Comparison of ENCODE assay signal across 1 cellular context in the genomic region with DNA sequence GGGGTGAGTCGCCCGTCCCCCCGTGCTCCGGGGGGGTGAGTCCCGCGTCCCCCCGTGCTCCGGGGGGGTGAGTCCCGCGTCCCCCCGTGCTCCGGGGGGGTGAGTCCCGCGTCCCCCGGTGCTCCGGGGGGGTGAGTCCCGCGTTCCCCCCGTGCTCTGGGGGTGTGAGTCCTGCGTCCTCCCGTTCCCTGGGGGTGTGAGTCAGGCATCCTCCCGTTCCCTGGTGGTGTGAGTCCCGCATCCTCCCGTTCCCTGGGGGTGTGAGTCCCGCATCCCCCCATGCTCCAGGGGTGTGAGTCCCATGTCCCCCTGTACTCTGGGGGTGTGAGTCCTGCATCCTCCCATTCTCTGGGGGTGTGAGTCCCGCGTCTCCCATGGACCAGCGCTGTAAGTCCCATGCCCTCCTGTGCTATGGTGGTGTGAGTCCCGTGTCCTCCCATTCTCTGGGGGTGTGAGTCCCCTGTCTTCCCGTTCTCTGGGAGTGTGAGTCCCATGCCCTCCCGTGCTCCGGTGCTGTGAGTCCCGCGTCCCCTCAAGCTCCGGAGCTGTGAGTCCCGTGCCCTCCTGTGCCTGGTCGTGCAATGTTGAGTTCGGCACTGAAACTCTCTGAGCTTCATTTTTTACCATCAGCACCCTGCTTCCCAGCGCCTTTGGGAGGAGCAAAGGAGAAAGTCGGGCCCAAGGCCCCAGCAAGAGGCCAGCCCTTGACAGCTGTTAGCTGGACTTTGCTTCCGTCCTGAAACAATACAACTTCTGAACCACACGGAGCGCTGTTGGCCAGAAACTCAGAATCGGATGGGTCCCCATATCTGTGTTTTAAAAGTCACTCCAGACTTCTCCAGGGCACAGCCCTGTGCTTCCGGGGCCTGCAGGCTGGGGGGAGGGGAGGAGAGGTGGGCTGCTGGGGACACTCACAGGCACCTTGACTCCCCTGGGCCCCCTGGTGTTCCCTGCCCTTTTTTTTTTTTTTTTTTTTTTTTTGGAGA.
TF ChIP-seq lines count a peak whose summit lies in the region.

No MANE protein-coding gene starts in this region.

TF ChIP-seq in HepG2, 621 proteins besides CTCF, POLR2A, EP300 and RAD21 (continued from another document and continues in another):
- TF ChIP-seq SIN3A (IDR thresholded peaks at IDR 0.05; ENCODE audit: borderline replicate concordance, low read depth, low read length) (0 out of 2 replicates have a peak, but pooled peaks have one; percentile 56), NFE2L1 (CRISPR knock-in tag; IDR thresholded peaks at IDR 0.05; ENCODE audit: borderline replicate concordance) (no peak), JUN (CRISPR knock-in tag; IDR thresholded peaks at IDR 0.05) (0 out of 2 replicates have a peak, but pooled peaks have one; percentile 22), ZFY (CRISPR knock-in tag; IDR thresholded peaks at IDR 0.05) (no peak; the same call in 1 of the 2 replicates), ZSCAN29 (CRISPR knock-in tag; conservative IDR thresholded peaks at IDR 0.05) (0 out of 2 replicates have a peak, but pooled peaks have one; percentile 47), SRSF1 (optimal IDR thresholded peaks at IDR 0.05; ENCODE audit: low read depth, low read length) (peak; percentile 39), NCOA1 (CRISPR knock-in tag; IDR thresholded peaks at IDR 0.05) (0 out of 2 replicates have a peak, but pooled peaks have one; percentile 47), ZNF282 (IDR thresholded peaks at IDR 0.05; ENCODE audit: partially characterized antibody) (no peak), YEATS2 (CRISPR knock-in tag; IDR thresholded peaks at IDR 0.05; ENCODE audit: borderline replicate concordance) (no peak), NR3C1 (CRISPR knock-in tag; IDR thresholded peaks at IDR 0.05) (no peak), ZFP90 (CRISPR knock-in tag; IDR thresholded peaks at IDR 0.05; ENCODE audit: borderline replicate concordance) (no peak), FOSL2 (CRISPR knock-in tag; IDR thresholded peaks at IDR 0.05) (peak; percentile 4; the same call in 1 of the 2 replicates), ZNF614 (CRISPR knock-in tag; IDR thresholded peaks at IDR 0.05; ENCODE audit: borderline replicate concordance) (peak; percentile 41; the same call in 1 of the 2 replicates), ZNF317 (CRISPR knock-in tag; IDR thresholded peaks at IDR 0.05) (0 out of 2 replicates have a peak, but pooled peaks have one; percentile 71), EZH2 (conservative IDR thresholded peaks at IDR 0.05; ENCODE audit: low read depth, low read length) (peak; percentile 79; the same call in 1 of the 2 replicates), HOXA5 (CRISPR knock-in tag; IDR thresholded peaks at IDR 0.05) (no peak), NPAS2 (CRISPR knock-in tag; IDR thresholded peaks at IDR 0.05; ENCODE audit: borderline replicate concordance) (no peak), ZSCAN12 (CRISPR knock-in tag; IDR thresholded peaks at IDR 0.05) (no peak), ZMYM3 (CRISPR knock-in tag; IDR thresholded peaks at IDR 0.05) (0 out of 2 replicates have a peak, but pooled peaks have one; percentile 26), ZNF605 (CRISPR knock-in tag; IDR thresholded peaks at IDR 0.05) (0 out of 2 replicates have a peak, but pooled peaks have one; percentile 21), PITX1 (CRISPR knock-in tag; IDR thresholded peaks at IDR 0.05) (no peak), ETV6 (CRISPR knock-in tag; conservative IDR thresholded peaks at IDR 0.05) (no peak), ATM (IDR thresholded peaks at IDR 0.05; ENCODE audit: borderline replicate concordance) (no peak), MIER2 (CRISPR knock-in tag; IDR thresholded peaks at IDR 0.05) (peak; percentile 92), SAP130 (CRISPR knock-in tag; IDR thresholded peaks at IDR 0.05; ENCODE audit: low read depth) (peak; percentile 87), JDP2 (CRISPR knock-in tag; IDR thresholded peaks at IDR 0.05; ENCODE audit: borderline replicate concordance) (no peak)
- TF ChIP-seq, protein P1, sequence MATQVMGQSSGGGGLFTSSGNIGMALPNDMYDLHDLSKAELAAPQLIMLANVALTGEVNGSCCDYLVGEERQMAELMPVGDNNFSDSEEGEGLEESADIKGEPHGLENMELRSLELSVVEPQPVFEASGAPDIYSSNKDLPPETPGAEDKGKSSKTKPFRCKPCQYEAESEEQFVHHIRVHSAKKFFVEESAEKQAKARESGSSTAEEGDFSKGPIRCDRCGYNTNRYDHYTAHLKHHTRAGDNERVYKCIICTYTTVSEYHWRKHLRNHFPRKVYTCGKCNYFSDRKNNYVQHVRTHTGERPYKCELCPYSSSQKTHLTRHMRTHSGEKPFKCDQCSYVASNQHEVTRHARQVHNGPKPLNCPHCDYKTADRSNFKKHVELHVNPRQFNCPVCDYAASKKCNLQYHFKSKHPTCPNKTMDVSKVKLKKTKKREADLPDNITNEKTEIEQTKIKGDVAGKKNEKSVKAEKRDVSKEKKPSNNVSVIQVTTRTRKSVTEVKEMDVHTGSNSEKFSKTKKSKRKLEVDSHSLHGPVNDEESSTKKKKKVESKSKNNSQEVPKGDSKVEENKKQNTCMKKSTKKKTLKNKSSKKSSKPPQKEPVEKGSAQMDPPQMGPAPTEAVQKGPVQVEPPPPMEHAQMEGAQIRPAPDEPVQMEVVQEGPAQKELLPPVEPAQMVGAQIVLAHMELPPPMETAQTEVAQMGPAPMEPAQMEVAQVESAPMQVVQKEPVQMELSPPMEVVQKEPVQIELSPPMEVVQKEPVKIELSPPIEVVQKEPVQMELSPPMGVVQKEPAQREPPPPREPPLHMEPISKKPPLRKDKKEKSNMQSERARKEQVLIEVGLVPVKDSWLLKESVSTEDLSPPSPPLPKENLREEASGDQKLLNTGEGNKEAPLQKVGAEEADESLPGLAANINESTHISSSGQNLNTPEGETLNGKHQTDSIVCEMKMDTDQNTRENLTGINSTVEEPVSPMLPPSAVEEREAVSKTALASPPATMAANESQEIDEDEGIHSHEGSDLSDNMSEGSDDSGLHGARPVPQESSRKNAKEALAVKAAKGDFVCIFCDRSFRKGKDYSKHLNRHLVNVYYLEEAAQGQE (IDR thresholded peaks at IDR 0.05; ENCODE audit: borderline replicate concordance in 1 of 2, low read depth in 1 of 2, low read length in 2 of 2) = peak in 1 of 2 experiments; percentile 73; a peak in 3 of 4 replicates
- TF ChIP-seq, protein P2, sequence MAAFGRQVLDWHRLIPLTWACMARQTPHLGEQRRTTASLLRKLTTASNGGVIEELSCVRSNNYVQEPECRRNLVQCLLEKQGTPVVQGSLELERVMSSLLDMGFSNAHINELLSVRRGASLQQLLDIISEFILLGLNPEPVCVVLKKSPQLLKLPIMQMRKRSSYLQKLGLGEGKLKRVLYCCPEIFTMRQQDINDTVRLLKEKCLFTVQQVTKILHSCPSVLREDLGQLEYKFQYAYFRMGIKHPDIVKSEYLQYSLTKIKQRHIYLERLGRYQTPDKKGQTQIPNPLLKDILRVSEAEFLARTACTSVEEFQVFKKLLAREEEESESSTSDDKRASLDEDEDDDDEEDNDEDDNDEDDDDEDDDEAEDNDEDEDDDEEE (CRISPR knock-in tag; IDR thresholded peaks at IDR 0.05) = no peak
- TF ChIP-seq, protein P3, sequence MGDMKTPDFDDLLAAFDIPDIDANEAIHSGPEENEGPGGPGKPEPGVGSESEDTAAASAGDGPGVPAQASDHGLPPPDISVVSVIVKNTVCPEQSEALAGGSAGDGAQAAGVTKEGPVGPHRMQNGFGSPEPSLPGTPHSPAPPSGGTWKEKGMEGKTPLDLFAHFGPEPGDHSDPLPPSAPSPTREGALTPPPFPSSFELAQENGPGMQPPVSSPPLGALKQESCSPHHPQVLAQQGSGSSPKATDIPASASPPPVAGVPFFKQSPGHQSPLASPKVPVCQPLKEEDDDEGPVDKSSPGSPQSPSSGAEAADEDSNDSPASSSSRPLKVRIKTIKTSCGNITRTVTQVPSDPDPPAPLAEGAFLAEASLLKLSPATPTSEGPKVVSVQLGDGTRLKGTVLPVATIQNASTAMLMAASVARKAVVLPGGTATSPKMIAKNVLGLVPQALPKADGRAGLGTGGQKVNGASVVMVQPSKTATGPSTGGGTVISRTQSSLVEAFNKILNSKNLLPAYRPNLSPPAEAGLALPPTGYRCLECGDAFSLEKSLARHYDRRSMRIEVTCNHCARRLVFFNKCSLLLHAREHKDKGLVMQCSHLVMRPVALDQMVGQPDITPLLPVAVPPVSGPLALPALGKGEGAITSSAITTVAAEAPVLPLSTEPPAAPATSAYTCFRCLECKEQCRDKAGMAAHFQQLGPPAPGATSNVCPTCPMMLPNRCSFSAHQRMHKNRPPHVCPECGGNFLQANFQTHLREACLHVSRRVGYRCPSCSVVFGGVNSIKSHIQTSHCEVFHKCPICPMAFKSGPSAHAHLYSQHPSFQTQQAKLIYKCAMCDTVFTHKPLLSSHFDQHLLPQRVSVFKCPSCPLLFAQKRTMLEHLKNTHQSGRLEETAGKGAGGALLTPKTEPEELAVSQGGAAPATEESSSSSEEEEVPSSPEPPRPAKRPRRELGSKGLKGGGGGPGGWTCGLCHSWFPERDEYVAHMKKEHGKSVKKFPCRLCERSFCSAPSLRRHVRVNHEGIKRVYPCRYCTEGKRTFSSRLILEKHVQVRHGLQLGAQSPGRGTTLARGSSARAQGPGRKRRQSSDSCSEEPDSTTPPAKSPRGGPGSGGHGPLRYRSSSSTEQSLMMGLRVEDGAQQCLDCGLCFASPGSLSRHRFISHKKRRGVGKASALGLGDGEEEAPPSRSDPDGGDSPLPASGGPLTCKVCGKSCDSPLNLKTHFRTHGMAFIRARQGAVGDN (CRISPR knock-in tag; IDR thresholded peaks at IDR 0.05) = peak; percentile 50; the same call in 1 of the 2 replicates
- TF ChIP-seq, protein P4, sequence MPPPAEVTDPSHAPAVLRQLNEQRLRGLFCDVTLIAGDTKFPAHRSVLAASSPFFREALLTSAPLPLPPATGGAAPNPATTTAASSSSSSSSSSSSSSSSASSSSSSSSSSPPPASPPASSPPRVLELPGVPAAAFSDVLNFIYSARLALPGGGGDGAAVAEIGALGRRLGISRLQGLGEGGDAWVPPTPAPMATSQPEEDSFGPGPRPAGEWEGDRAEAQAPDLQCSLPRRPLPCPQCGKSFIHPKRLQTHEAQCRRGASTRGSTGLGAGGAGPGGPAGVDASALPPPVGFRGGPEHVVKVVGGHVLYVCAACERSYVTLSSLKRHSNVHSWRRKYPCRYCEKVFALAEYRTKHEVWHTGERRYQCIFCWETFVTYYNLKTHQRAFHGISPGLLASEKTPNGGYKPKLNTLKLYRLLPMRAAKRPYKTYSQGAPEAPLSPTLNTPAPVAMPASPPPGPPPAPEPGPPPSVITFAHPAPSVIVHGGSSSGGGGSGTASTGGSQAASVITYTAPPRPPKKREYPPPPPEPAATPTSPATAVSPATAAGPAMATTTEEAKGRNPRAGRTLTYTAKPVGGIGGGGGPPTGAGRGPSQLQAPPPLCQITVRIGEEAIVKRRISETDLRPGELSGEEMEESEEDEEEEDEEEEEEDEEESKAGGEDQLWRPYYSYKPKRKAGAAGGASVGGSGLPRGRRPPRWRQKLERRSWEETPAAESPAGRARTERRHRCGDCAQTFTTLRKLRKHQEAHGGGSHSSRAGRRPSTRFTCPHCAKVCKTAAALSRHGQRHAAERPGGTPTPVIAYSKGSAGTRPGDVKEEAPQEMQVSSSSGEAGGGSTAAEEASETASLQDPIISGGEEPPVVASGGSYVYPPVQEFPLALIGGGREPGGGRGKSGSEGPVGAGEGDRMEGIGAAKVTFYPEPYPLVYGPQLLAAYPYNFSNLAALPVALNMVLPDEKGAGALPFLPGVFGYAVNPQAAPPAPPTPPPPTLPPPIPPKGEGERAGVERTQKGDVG (CRISPR knock-in tag; IDR thresholded peaks at IDR 0.05; ENCODE audit: borderline replicate concordance) = no peak
- TF ChIP-seq, protein P5, sequence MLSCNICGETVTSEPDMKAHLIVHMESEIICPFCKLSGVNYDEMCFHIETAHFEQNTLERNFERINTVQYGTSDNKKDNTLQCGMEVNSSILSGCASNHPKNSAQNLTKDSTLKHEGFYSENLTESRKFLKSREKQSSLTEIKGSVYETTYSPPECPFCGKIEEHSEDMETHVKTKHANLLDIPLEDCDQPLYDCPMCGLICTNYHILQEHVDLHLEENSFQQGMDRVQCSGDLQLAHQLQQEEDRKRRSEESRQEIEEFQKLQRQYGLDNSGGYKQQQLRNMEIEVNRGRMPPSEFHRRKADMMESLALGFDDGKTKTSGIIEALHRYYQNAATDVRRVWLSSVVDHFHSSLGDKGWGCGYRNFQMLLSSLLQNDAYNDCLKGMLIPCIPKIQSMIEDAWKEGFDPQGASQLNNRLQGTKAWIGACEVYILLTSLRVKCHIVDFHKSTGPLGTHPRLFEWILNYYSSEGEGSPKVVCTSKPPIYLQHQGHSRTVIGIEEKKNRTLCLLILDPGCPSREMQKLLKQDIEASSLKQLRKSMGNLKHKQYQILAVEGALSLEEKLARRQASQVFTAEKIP (CRISPR knock-in tag; IDR thresholded peaks at IDR 0.05; ENCODE audit: borderline replicate concordance) = no peak
- TF ChIP-seq, protein P6, sequence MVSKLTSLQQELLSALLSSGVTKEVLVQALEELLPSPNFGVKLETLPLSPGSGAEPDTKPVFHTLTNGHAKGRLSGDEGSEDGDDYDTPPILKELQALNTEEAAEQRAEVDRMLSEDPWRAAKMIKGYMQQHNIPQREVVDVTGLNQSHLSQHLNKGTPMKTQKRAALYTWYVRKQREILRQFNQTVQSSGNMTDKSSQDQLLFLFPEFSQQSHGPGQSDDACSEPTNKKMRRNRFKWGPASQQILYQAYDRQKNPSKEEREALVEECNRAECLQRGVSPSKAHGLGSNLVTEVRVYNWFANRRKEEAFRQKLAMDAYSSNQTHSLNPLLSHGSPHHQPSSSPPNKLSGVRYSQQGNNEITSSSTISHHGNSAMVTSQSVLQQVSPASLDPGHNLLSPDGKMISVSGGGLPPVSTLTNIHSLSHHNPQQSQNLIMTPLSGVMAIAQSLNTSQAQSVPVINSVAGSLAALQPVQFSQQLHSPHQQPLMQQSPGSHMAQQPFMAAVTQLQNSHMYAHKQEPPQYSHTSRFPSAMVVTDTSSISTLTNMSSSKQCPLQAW (CRISPR knock-in tag; IDR thresholded peaks at IDR 0.05) = peak; percentile 46; the same call in 1 of the 2 replicates
- TF ChIP-seq, protein P7, sequence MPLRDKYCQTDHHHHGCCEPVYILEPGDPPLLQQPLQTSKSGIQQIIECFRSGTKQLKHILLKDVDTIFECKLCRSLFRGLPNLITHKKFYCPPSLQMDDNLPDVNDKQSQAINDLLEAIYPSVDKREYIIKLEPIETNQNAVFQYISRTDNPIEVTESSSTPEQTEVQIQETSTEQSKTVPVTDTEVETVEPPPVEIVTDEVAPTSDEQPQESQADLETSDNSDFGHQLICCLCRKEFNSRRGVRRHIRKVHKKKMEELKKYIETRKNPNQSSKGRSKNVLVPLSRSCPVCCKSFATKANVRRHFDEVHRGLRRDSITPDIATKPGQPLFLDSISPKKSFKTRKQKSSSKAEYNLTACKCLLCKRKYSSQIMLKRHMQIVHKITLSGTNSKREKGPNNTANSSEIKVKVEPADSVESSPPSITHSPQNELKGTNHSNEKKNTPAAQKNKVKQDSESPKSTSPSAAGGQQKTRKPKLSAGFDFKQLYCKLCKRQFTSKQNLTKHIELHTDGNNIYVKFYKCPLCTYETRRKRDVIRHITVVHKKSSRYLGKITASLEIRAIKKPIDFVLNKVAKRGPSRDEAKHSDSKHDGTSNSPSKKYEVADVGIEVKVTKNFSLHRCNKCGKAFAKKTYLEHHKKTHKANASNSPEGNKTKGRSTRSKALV (CRISPR knock-in tag; IDR thresholded peaks at IDR 0.05) = no peak
- TF ChIP-seq, protein P8, sequence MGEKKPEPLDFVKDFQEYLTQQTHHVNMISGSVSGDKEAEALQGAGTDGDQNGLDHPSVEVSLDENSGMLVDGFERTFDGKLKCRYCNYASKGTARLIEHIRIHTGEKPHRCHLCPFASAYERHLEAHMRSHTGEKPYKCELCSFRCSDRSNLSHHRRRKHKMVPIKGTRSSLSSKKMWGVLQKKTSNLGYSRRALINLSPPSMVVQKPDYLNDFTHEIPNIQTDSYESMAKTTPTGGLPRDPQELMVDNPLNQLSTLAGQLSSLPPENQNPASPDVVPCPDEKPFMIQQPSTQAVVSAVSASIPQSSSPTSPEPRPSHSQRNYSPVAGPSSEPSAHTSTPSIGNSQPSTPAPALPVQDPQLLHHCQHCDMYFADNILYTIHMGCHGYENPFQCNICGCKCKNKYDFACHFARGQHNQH (CRISPR knock-in tag; IDR thresholded peaks at IDR 0.05) = 0 out of 2 replicates have a peak, but pooled peaks have one; percentile 43
